In the genomic region with DNA sequence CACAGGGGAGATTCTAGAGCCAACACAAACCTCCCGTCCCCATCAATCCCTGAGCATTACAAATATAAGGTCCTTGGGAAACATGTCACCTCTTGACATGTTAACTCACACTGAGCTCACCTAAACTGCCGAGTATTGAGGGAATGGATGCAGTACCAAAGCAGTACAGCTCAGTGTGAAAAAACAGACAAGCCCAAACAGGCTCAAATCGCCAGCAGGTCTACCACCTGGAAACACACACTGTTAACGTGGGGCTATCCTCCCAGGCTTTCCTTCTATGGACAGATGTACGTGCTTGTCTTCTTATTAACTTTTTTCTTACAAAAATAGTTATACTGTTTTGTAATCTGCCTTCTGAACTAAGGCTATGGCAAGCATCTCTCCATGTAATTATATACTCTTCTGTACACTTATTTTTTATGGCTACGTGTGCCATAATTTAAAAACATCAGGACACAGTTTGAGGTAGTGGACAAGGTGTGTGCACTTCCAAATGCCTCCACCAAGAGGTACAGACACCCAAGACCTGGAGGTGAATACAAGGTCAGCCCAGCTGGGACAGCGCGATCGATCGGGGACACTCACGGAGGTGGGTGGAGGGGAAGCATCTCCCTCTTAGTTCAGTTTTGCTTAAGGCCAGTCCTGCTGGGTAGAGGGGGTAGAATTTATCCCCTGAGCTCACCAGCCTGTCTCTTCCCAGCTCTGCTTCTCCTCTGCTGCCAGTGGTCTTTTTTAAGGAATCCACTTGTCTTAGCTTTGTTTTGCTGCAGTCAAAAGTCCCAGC, we compare ENCODE assay signal across 12 cellular contexts.
DNase-seq lines count a peak whose midpoint lies in the region; ATAC-seq and TF ChIP-seq lines count a peak whose summit lies in the region.
"Had no signal": no experiment of that assay in that cellular context is flagged by ENCODE, and none has a peak within 500 bp of the region (broad histone marks: within the 10 kb centered on the region; RNA-seq: fewer than 3 reads in every experiment).

No MANE protein-coding gene starts in this region.

- TF ChIP-seq CTCF in GM12865 (IDR thresholded peaks at IDR 0.05; ENCODE audit: insufficient read depth, low read depth, low read length, missing control alignments) (peak; percentile 10), smooth muscle cell (IDR thresholded peaks at IDR 0.05; ENCODE audit: borderline replicate concordance, insufficient read depth, poor library complexity, severe bottlenecking) (no peak), heart right ventricle (IDR thresholded peaks at IDR 0.05) (no peak)

- H3K9me3 ChIP-seq in smooth muscle cell (replicated peaks; ENCODE audit: low read depth), result peaks cover 8% of the 10 kb centered on the region
- H3K9me3 ChIP-seq in heart right ventricle, result peaks cover 0 to 7% (median 0%) of the 10 kb centered on the region in 11 donors

- H3F3A ChIP-seq in smooth muscle cell (ENCODE audit: low read depth), result no peaks in the 10 kb centered on the region

- peaks cover 3% of the 10 kb centered on the region for H3K79me2 ChIP-seq in smooth muscle cell (ENCODE audit: low read depth)

- H3K4me2 ChIP-seq in smooth muscle cell, result no peak overlapping the region
- H3K4me2 ChIP-seq: BLaER1 had no signal

- DNase-seq in GM12865 (ENCODE audit: low read depth) (peak; percentile 76), GM19240 (ENCODE audit: insufficient read length, low spot score) (peak; percentile 33), NCI-H187 treated with DMSO at 0.1 percent for 48 hours (lab: John Stamatoyannopoulos, UW) (no peak), smooth muscle cell (lab: John Stamatoyannopoulos, UW; ENCODE audit: unreplicated experiment) (no peak), heart right ventricle (no peak)
- DNase-seq in activated effector memory CD4-positive, alpha-beta T cell treated with anti-CD3 and anti-CD28 coated beads, Interleukin-2, amount 50 U/mL, for 16 hours, result no peak
- DNase-seq: hypothalamus; NCI-H2107; stimulated activated CD4-positive, alpha-beta T cell treated with anti-CD3 and anti-CD28 coated beads, Interleukin-4, amount 100 ng/mL, for 24 hours had no signal

- H3K36me3 ChIP-seq in smooth muscle cell (ENCODE audit: low read depth) (peaks cover 11% of the 10 kb centered on the region), heart right ventricle (peaks cover 0 to 56% (median 9%) of the 10 kb centered on the region in 9 donors)

- H2AFZ ChIP-seq in smooth muscle cell (ENCODE audit: low read depth), result no peak overlapping the region

- H3K4me1 ChIP-seq in smooth muscle cell (ENCODE audit: low read depth), result no peaks in the 10 kb centered on the region
- H3K4me1 ChIP-seq in heart right ventricle, result peaks cover 0 to 6% (median 0%) of the 10 kb centered on the region in 9 donors

- H3K4me3 ChIP-seq in GM12865 (ENCODE audit: low read depth, low read length) (peak overlapping the region; percentile 40), smooth muscle cell (no peak overlapping the region), heart right ventricle (no peak overlapping the region)
- H3K4me3 ChIP-seq: BLaER1 had no signal

- H3K9ac ChIP-seq in smooth muscle cell (ENCODE audit: low read depth), result no peak overlapping the region
- H3K9ac ChIP-seq: BLaER1 had no signal

- H3K27me3 ChIP-seq in smooth muscle cell (ENCODE audit: low read depth), result no peaks in the 10 kb centered on the region
- H3K27me3 ChIP-seq in heart right ventricle, result no peaks in the 10 kb centered on the region
- H3K27me3 ChIP-seq: BLaER1 had no signal

- 92% methylated on average over 11 of the region's 11 CpGs for WGBS in smooth muscle cell (ENCODE audit: low lambda C conversion rate)
- WGBS in heart right ventricle, 2 donors, result 88 to 95% methylated on average over 11 of the region's 11 CpGs

- ATAC-seq in HG02763 (IDR thresholded peaks at IDR 0.05; ENCODE audit: unreplicated experiment) (peak; percentile 48), HG03575 (IDR thresholded peaks at IDR 0.05; ENCODE audit: extremely low read depth, insufficient number of reproducible peaks, low FRiP score, unreplicated experiment) (peak; percentile 13), heart right ventricle (no peak)

- peaks cover 48% of the 10 kb centered on the region for H4K20me1 ChIP-seq in smooth muscle cell (ENCODE audit: low read depth)

- intact Hi-C loops in heart right ventricle (cut with DNase I), result loop anchor here in 2 of 10 donors (5.0 to 10.0 kb wide), 2 partner anchors 280 to 628 kb away; no protein-coding TSS in a partner anchor

- no peak overlapping the region for H3K27ac ChIP-seq in smooth muscle cell (ENCODE audit: low read depth)
- no peak overlapping the region for H3K27ac ChIP-seq in heart right ventricle
- H3K27ac ChIP-seq: BLaER1 had no signal

Comparison
In these comparisons a context has a peak if more than half of its experiments do, and no peak if none do; other contexts are left out.
1. DNase-seq: peak in GM12865 (single experiment) and GM19240 (single experiment); none in NCI-H187 treated with DMSO at 0.1 percent for 48 hours (single experiment), smooth muscle cell (single experiment), activated effector memory CD4-positive, alpha-beta T cell treated with anti-CD3 and anti-CD28 coated beads, Interleukin-2, amount 50 U/mL, for 16 hours (single experiment) and heart right ventricle (0 of 2).
2. ATAC-seq: peak in HG02763 (single experiment) and HG03575 (single experiment); none in heart right ventricle (0 of 8).